ENCODE assay signal across 1 cellular context in genomic region chr16:57115148-57115503, GRCh38.
TF ChIP-seq lines count a peak whose summit lies in the region.

No MANE protein-coding gene starts in this region.

TF ChIP-seq in IMR-90, 13 proteins besides CTCF, POLR2A, EP300 and RAD21:
- TF ChIP-seq RFX5 (IDR thresholded peaks at IDR 0.05; ENCODE audit: low read depth, low read length) (no peak), FOS (IDR thresholded peaks at IDR 0.05; ENCODE audit: low read depth, low read length) (no peak), CEBPB (IDR thresholded peaks at IDR 0.05; ENCODE audit: low read depth, low read length) (no peak), BHLHE40 (IDR thresholded peaks at IDR 0.05; ENCODE audit: low read depth, low read length) (no peak), MXI1 (IDR thresholded peaks at IDR 0.05; ENCODE audit: borderline replicate concordance, low read depth, low read length) (no peak), MAZ (IDR thresholded peaks at IDR 0.05; ENCODE audit: borderline replicate concordance, low read depth, low read length) (no peak), RCOR1 (IDR thresholded peaks at IDR 0.05; ENCODE audit: insufficient replicate concordance, low read length) (no peak), NFE2L2 (IDR thresholded peaks at IDR 0.05; ENCODE audit: low read depth, low read length) (no peak), MAFK (IDR thresholded peaks at IDR 0.05; ENCODE audit: low read depth, low read length) (no peak), ELK1 (IDR thresholded peaks at IDR 0.05; ENCODE audit: borderline replicate concordance, low read depth, low read length) (no peak), CHD1 (IDR thresholded peaks at IDR 0.05; ENCODE audit: low read depth, low read length) (no peak), USF2 (IDR thresholded peaks at IDR 0.05; ENCODE audit: low read depth, low read length) (no peak), SMC3 (IDR thresholded peaks at IDR 0.05; ENCODE audit: low read depth, low read length) (no peak)
TF ChIP-seq in IMR-90: peak in this region for 0.
